In the genomic region with DNA sequence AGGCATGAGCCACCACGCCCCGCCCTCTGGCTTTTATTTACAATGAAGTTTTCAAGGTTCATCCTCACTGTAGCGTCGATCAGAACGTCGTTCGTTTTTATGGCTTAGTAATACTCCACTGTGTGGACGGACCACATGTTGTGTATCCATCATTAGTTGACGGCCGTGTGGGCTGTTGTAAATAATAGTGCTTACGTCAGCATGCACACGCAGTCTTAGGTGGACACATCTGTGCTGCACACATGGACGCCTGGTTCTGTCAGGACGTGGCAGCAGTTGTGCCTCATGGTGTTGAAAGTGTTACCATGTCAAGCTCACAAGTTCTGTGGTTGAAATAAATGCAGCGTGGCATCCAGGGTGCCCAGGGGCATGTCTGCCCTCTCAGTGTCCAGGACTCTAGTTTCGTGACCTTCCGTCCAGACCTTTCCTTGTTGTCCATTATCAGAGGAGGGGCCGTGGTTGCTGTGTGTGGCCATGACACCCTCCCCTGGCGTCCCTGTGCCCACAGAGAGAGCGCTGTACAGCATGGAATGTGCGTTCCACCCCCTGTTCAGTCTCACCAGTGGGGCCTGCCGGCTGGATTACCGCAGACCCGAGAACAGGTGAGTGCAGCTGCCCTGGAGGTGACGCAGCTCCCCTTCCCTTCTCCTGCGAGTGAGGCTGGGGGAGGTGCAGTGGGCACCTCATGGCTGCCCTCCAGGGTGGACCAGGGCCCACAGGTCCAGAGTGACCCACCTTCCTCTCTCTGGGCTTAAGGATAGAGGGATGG, we compare ENCODE assay signal across 27 cellular contexts.
"Had no signal": no experiment of that assay in that cellular context is flagged by ENCODE, and none has a peak within 500 bp of the region (broad histone marks: within the 10 kb centered on the region; RNA-seq: fewer than 3 reads in every experiment).

No MANE protein-coding gene starts in this region.

- H3K4me3 ChIP-seq: ascending aorta, body of pancreas, SJSA1 had no signal

- H3K9me3 ChIP-seq: ascending aorta, body of pancreas, SJSA1 had no signal

- ATAC-seq: activated CD8-positive, alpha-beta T cell treated with anti-CD3 and anti-CD28 coated beads, Interleukin-2, amount 10 ng/mL, durations not matched to agents 7 days and 5 days; activated naive CD4-positive, alpha-beta T cell treated with anti-CD3 and anti-CD28 coated beads, Interleukin-2, amount 50 U/mL, for 72 hours; activated naive CD8-positive, alpha-beta T cell treated with anti-CD3 and anti-CD28 coated beads, Interleukin-2, amount 50 U/mL, for 24 hours; body of pancreas; SK-N-SH treated with all-trans-retinoic acid at 6 μM for 48 hours had no signal

- H3K9me3 Mint-ChIP-seq: activated naive CD4-positive, alpha-beta T cell treated with anti-CD3 and anti-CD28 coated beads, Interleukin-2, amount 50 U/mL, for 72 hours; activated naive CD8-positive, alpha-beta T cell treated with anti-CD3 and anti-CD28 coated beads, Interleukin-2, amount 50 U/mL, for 24 hours; central memory CD8-positive, alpha-beta T cell; T-helper 1 cell treated with Interleukin-12 subunit alpha and Interleukin-12 subunit beta and Interleukin-4 antibody, amounts not matched to agents 30 μg/mL and 1 μg/mL, for 36 hours had no signal

- H3K4me1 ChIP-seq: ascending aorta, body of pancreas, SJSA1 had no signal

- H3K4me3 Mint-ChIP-seq: activated CD8-positive, alpha-beta T cell treated with anti-CD3 and anti-CD28 coated beads, Interleukin-2, amount 10 ng/mL, durations not matched to agents 7 days and 5 days; activated naive CD8-positive, alpha-beta T cell treated with anti-CD3 and anti-CD28 coated beads, Interleukin-2, amount 50 U/mL, for 24 hours; central memory CD8-positive, alpha-beta T cell; T-helper 1 cell treated with Interleukin-12 subunit alpha and Interleukin-12 subunit beta and Interleukin-4 antibody, amounts not matched to agents 30 μg/mL and 1 μg/mL, for 36 hours had no signal

- H3K27me3 Mint-ChIP-seq: activated naive CD8-positive, alpha-beta T cell treated with anti-CD3 and anti-CD28 coated beads, Interleukin-2, amount 50 U/mL, for 24 hours; central memory CD8-positive, alpha-beta T cell had no signal

- H3K27ac ChIP-seq: ascending aorta, body of pancreas, SJSA1 had no signal

- DNase-seq: activated CD4-positive, alpha-beta T cell treated with anti-CD3 and anti-CD28 coated beads for 48 hours; activated CD4-positive, alpha-beta T cell treated with anti-CD3 and anti-CD28 coated beads, Interleukin-2, amount 50 U/mL, for 4 hours; activated CD4-positive, CD25-positive, alpha-beta regulatory T cell treated with anti-CD3 and anti-CD28 coated beads, Interleukin-2, amount 50 U/mL, for 72 hours; activated CD8-positive, alpha-beta memory T cell treated with anti-CD3 and anti-CD28 coated beads, Interleukin-2, amount 50 U/mL, for 48 hours; activated CD8-positive, alpha-beta T cell treated with anti-CD3 and anti-CD28 coated beads, Interleukin-2, amount 10 ng/mL, durations not matched to agents 7 days and 5 days; activated naive CD8-positive, alpha-beta T cell treated with anti-CD3 and anti-CD28 coated beads, Interleukin-2, amount 50 U/mL, for 24 hours; activated T-cell treated with anti-CD3 and anti-CD28 coated beads, Interleukin-2, amount 50 U/mL, for 1 hour; amniotic stem cell; body of pancreas; KG1; NCI-H1092; NCI-H1417; NCI-H1930; NCI-H2107; NCI-H2171 treated with DMSO at 0.1 percent for 48 hours; NCI-H226; NCI-H510A; NCI-H526 treated with DMSO at 0.1 percent for 48 hours; NCI-H82; SHP77; SW 1271 had no signal

- H3K27me3 ChIP-seq: ascending aorta, body of pancreas, SJSA1 had no signal

- H3K27ac Mint-ChIP-seq: activated CD8-positive, alpha-beta T cell treated with anti-CD3 and anti-CD28 coated beads, Interleukin-2, amount 10 ng/mL, durations not matched to agents 7 days and 5 days; activated naive CD4-positive, alpha-beta T cell treated with anti-CD3 and anti-CD28 coated beads, Interleukin-2, amount 50 U/mL, for 72 hours; activated naive CD8-positive, alpha-beta T cell treated with anti-CD3 and anti-CD28 coated beads, Interleukin-2, amount 50 U/mL, for 24 hours; T-helper 1 cell treated with Interleukin-12 subunit alpha and Interleukin-12 subunit beta and Interleukin-4 antibody, amounts not matched to agents 30 μg/mL and 1 μg/mL, for 36 hours had no signal
